Comparison of ENCODE assay signal across 1 cellular context in genomic region chr3:64797000-64797399, GRCh38.
TF ChIP-seq lines count a peak whose summit lies in the region.

No MANE protein-coding gene starts in this region.

TF ChIP-seq in H1, 55 proteins besides CTCF, POLR2A, EP300 and RAD21:
- no peak for TF ChIP-seq TAF1 (IDR thresholded peaks at IDR 0.05; ENCODE audit: low read depth, low read length)
- TF ChIP-seq BCL11A (IDR thresholded peaks at IDR 0.05; ENCODE audit: low read depth in 2 of 2, low read length in 2 of 2) = no peak
- TF ChIP-seq EGR1 (IDR thresholded peaks at IDR 0.05; ENCODE audit: borderline replicate concordance, low read depth, low read length) = no peak
- no peak for TF ChIP-seq SP2 (IDR thresholded peaks at IDR 0.05; ENCODE audit: low read length)
- no peak for TF ChIP-seq YY1 (IDR thresholded peaks at IDR 0.05; ENCODE audit: low read depth, low read length)
- no peak for TF ChIP-seq MAX (IDR thresholded peaks at IDR 0.05)
- no peak for TF ChIP-seq CHD7 (IDR thresholded peaks at IDR 0.05; ENCODE audit: insufficient replicate concordance, low read length)
- no peak for TF ChIP-seq HDAC6 (IDR thresholded peaks at IDR 0.05; ENCODE audit: low read depth, low read length)
- no peak for TF ChIP-seq PHF8 (conservative IDR thresholded peaks at IDR 0.05; ENCODE audit: low read depth, low read length)
- no peak for TF ChIP-seq CEBPB (IDR thresholded peaks at IDR 0.05; ENCODE audit: low read depth, low read length)
- no peak for TF ChIP-seq JUN (IDR thresholded peaks at IDR 0.05; ENCODE audit: low read depth, low read length)
- no peak for TF ChIP-seq ATF2 (IDR thresholded peaks at IDR 0.05; ENCODE audit: low read length)
- TF ChIP-seq CTBP2 (IDR thresholded peaks at IDR 0.05; ENCODE audit: borderline replicate concordance, insufficient read depth, insufficient read length, low read length) = no peak
- no peak for TF ChIP-seq CHD2 (IDR thresholded peaks at IDR 0.05; ENCODE audit: low read length)
- TF ChIP-seq SP4 (IDR thresholded peaks at IDR 0.05; ENCODE audit: low read length) = no peak
- no peak for TF ChIP-seq JUND (IDR thresholded peaks at IDR 0.05; ENCODE audit: low read length)
- TF ChIP-seq TBP (IDR thresholded peaks at IDR 0.05; ENCODE audit: low read depth, low read length) = no peak
- no peak for TF ChIP-seq POLR2AphosphoS5 (IDR thresholded peaks at IDR 0.05; ENCODE audit: low read depth, low read length)
- no peak for TF ChIP-seq CBX5 (IDR thresholded peaks at IDR 0.05; ENCODE audit: low read depth, low read length)
- TF ChIP-seq HDAC2 (IDR thresholded peaks at IDR 0.05; ENCODE audit: borderline replicate concordance in 1 of 2, low read depth in 2 of 2, low read length in 2 of 2) = no peak
